ENCODE assay signal across 9 cellular contexts in genomic region chr9:113609562-113610318, GRCh38.
A peak's percentile ranks its signal among the peaks of the same experiment; 100 is the strongest.
DNase-seq lines count a peak whose midpoint lies in the region; ATAC-seq and TF ChIP-seq lines count a peak whose summit lies in the region.
"Had no signal": no experiment of that assay in that cellular context is flagged by ENCODE, and none has a peak within 500 bp of the region (broad histone marks: within the 10 kb centered on the region; RNA-seq: fewer than 3 reads in every experiment).

No MANE protein-coding gene starts in this region.

- ATAC-seq in SK-N-SH treated with all-trans-retinoic acid at 6 μM for 48 hours (no peak), left cardiac atrium (peak; percentile 91 to 93), omental fat pad (ENCODE audit: low FRiP score) (peak; percentile 67), GM18520 (IDR thresholded peaks at IDR 0.05; ENCODE audit: unreplicated experiment) (no peak), GM18873 (IDR thresholded peaks at IDR 0.05; ENCODE audit: low FRiP score, unreplicated experiment) (no peak)

- peaks cover 3% of the 10 kb centered on the region for H3K9me3 ChIP-seq in WERI-Rb-1 (ENCODE audit: severe bottlenecking)

- H3K36me3 ChIP-seq in WERI-Rb-1 = no peaks in the 10 kb centered on the region

- DNase-seq in AG08396 (ENCODE audit: low spot score) (peak; percentile 63), left cardiac atrium (peak; percentile 96), omental fat pad (ENCODE audit: low spot score) (peak; percentile 59), WERI-Rb-1 (no peak), NOMO-1 treated with DMSO at 0.1 percent for 48 hours (lab: John Stamatoyannopoulos, UW; ENCODE audit: unreplicated experiment) (no peak)
- DNase-seq: NCI-H1092 treated with DMSO at 0.1 percent for 48 hours had no signal

- H3K4me3 ChIP-seq in WERI-Rb-1 (ENCODE audit: low read depth, low read length) = no peak overlapping the region

- H3K27me3 ChIP-seq in WERI-Rb-1 (ENCODE audit: insufficient read depth, low read depth, severe bottlenecking) = no peaks in the 10 kb centered on the region

- intact Hi-C loops in left cardiac atrium (cut with DNase I) = no loop called here

- H3K27ac ChIP-seq in WERI-Rb-1 = no peak overlapping the region

- TF ChIP-seq CTCF in omental fat pad (IDR thresholded peaks at IDR 0.05) (no peak), WERI-Rb-1 (IDR thresholded peaks at IDR 0.05; ENCODE audit: low read depth, low read length) (no peak)

TF ChIP-seq in SK-N-SH treated with all-trans-retinoic acid at 6 μM for 48 hours, 23 proteins besides CTCF, POLR2A, EP300 and RAD21:
- TF ChIP-seq ZFP3 (CRISPR knock-in tag; IDR thresholded peaks at IDR 0.05) (peak; percentile 12; the same call in 1 of the 2 replicates), TOX (CRISPR knock-in tag; IDR thresholded peaks at IDR 0.05; ENCODE audit: borderline replicate concordance) (no peak), ZNF8 (CRISPR knock-in tag; IDR thresholded peaks at IDR 0.05) (no peak), ARNTL (CRISPR knock-in tag; IDR thresholded peaks at IDR 0.05; ENCODE audit: borderline replicate concordance, low read depth) (no peak)

Comparison
In these comparisons a context has a peak if more than half of its experiments do, and no peak if none do; other contexts are left out.
1. DNase-seq: peak in AG08396 (single experiment), left cardiac atrium (single experiment) and omental fat pad (single experiment); none in WERI-Rb-1 (single experiment) and NOMO-1 treated with DMSO at 0.1 percent for 48 hours (single experiment).
2. ATAC-seq: peak in left cardiac atrium (2 of 2) and omental fat pad (single experiment); none in SK-N-SH treated with all-trans-retinoic acid at 6 μM for 48 hours (single experiment), GM18520 (single experiment) and GM18873 (single experiment).